In the genomic region with DNA sequence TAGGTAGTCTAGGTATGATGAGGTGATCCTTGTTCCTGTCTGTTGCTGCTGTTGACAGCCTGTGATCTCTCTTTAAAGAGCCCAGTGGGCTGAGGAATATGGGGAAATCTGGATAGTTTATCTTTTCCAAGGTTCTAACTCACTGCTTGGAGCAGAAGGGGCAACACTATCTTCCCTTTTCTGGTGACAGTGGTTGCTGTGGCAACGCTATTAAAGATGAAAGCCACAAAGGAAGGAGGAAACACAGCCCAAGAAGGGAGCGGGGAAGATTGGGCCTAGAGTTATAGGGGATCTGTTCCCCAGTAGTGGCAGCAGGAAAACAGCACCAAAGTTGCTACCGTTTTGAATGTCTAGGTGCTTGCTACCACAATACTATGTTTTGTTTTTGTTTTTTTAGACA, we compare ENCODE assay signal across 25 cellular contexts. TPM values are rescaled to one million over a fixed set of nuclear protein-coding genes. Genes with fewer than 3 reads are reported as not detected.
A peak's percentile ranks its signal among the peaks of the same experiment; 100 is the strongest.
DNase-seq lines count a peak whose midpoint lies in the region; ATAC-seq and TF ChIP-seq lines count a peak whose summit lies in the region.
"Had no signal": no experiment of that assay in that cellular context is flagged by ENCODE, and none has a peak within 500 bp of the region (broad histone marks: within the 10 kb centered on the region; RNA-seq: fewer than 3 reads in every experiment).

No MANE protein-coding gene starts in this region.

- no peak overlapping the region for H3K4me3 Mint-ChIP-seq in effector memory CD8-positive, alpha-beta T cell
- H3K4me3 Mint-ChIP-seq: CD4-positive, alpha-beta T cell; T-cell had no signal

- no peak overlapping the region for H3K4me3 ChIP-seq in muscle layer of duodenum (ENCODE audit: low read depth in 1 of 2, low read length in 2 of 2)
- H3K4me3 ChIP-seq in foreskin fibroblast (ENCODE audit: low read depth in 1 of 2, low read length in 2 of 2): no peak overlapping the region
- H3K4me3 ChIP-seq: adrenal gland, colonic mucosa, GM23248, mucosa of descending colon, uterus had no signal

- peak; percentile 42 for DNase-seq in Ammon's horn (ENCODE audit: low spot score)
- peak; percentile 39 for DNase-seq in M059J (ENCODE audit: low read depth)
- DNase-seq in SIG-M5 treated with dmso at 0.1 percent for 504 hours (lab: John Stamatoyannopoulos, UW; ENCODE audit: unreplicated experiment): peak; percentile 79
- no peak for DNase-seq in DMS153 treated with DMSO at 0.1 percent for 48 hours (lab: John Stamatoyannopoulos, UW; ENCODE audit: unreplicated experiment)
- DNase-seq in foreskin fibroblast: no peak
- DNase-seq in LoVo (ENCODE audit: low spot score): no peak
- DNase-seq in effector memory CD8-positive, alpha-beta T cell: no peak
- DNase-seq: ACHN; activated CD4-positive, alpha-beta T cell treated with anti-CD3 and anti-CD28 coated beads, Interleukin-2, amount 50 U/mL, for 1 hour; adrenal gland; CD4-positive, alpha-beta T cell; colonic mucosa; DMS153; GM23248; IMR-90; NCI-H1048; NCI-H1930; NK-92 treated with Interleukin-12 subunit alpha and Interleukin-12 subunit beta, amount 100 ng/mL, for 24 hours; T-cell; uterus had no signal

- H3K27me3 ChIP-seq in muscle layer of duodenum (ENCODE audit: low read depth, low read length): no peaks in the 10 kb centered on the region
- H3K27me3 ChIP-seq: adrenal gland, colonic mucosa, uterus had no signal

- H3K36me3 Mint-ChIP-seq in effector memory CD8-positive, alpha-beta T cell (ENCODE audit: insufficient read depth): no peaks in the 10 kb centered on the region
- H3K36me3 Mint-ChIP-seq: T-cell had no signal

- H3K27me3 Mint-ChIP-seq in effector memory CD8-positive, alpha-beta T cell: peaks cover 33 to 46% of the 10 kb centered on the region in 2 donors

- peak overlapping the region; percentile 74 for H3K27ac ChIP-seq in muscle layer of duodenum (ENCODE audit: low read length)
- H3K27ac ChIP-seq: adrenal gland, colonic mucosa, GM23248, RWPE1, uterus had no signal

- no peak overlapping the region for H3K27ac Mint-ChIP-seq in effector memory CD8-positive, alpha-beta T cell
- H3K27ac Mint-ChIP-seq: CD4-positive, alpha-beta T cell; T-cell had no signal

- H3K4me1 Mint-ChIP-seq in effector memory CD8-positive, alpha-beta T cell (ENCODE audit: low read depth in 2 of 2): no peaks in the 10 kb centered on the region
- H3K4me1 Mint-ChIP-seq: T-cell had no signal

- no peaks in the 10 kb centered on the region for H3K9me3 Mint-ChIP-seq in effector memory CD8-positive, alpha-beta T cell
- H3K9me3 Mint-ChIP-seq: CD4-positive, alpha-beta T cell; T-cell had no signal

- peaks cover 12 to 20% of the 10 kb centered on the region in 2 donors for H3K4me1 ChIP-seq in muscle layer of duodenum (ENCODE audit: control insufficient read depth in 1 of 2, insufficient read depth in 2 of 2, low read length in 2 of 2)
- H3K4me1 ChIP-seq: colonic mucosa, uterus had no signal

- no peak for ATAC-seq in effector memory CD8-positive, alpha-beta T cell (replicated peaks)
- ATAC-seq: left lobe of liver, mucosa of descending colon, T-cell had no signal

- TF ChIP-seq CTCF in foreskin fibroblast (IDR thresholded peaks at IDR 0.05; ENCODE audit: low read depth, low read length): no peak

- no peaks in the 10 kb centered on the region for H3K9me3 ChIP-seq in muscle layer of duodenum (ENCODE audit: control insufficient read depth in 1 of 2, low read length in 2 of 2)
- H3K9me3 ChIP-seq: adrenal gland, colonic mucosa, mucosa of descending colon, uterus had no signal

- no peaks in the 10 kb centered on the region for H3K36me3 ChIP-seq in muscle layer of duodenum (ENCODE audit: control insufficient read depth in 1 of 2, insufficient read depth in 2 of 2, low read length in 2 of 2)
- H3K36me3 ChIP-seq: adrenal gland, colonic mucosa, uterus had no signal

RNA-seq across cellular contexts. Expression of gene PCP4L1, which starts 8.8 kb away (rescaled TPM):
- not detected in 2 replicates for total RNA-seq in M059J (2014; rRNA removed; shearing (Covaris generic))
- total RNA-seq: CD4-positive, alpha-beta T cell; GM23248; IMR-90; NCI-H460; T-cell had no signal

RNA-seq across cellular contexts. Expression of gene NR1I3, which starts 29.3 kb away (rescaled TPM):
- total RNA-seq in M059J (2014; rRNA removed; shearing (Covaris generic)): not detected in 2 replicates
- total RNA-seq: CD4-positive, alpha-beta T cell; colonic mucosa; GM23248; IMR-90; mucosa of descending colon; NCI-H460; T-cell; uterus had no signal

RNA-seq across cellular contexts. Expression of gene TOMM40L, which starts 41.5 kb away (rescaled TPM):
- total RNA-seq in M059J (2014; rRNA removed; shearing (Covaris generic)): 13.5 and 14.3 TPM in 2 replicates

RNA-seq across cellular contexts. Expression of gene MPZ, which starts 42.4 kb away (rescaled TPM):
- 0.62 and 0.89 TPM in 2 replicates for total RNA-seq in M059J (2014; rRNA removed; shearing (Covaris generic))

RNA-seq across cellular contexts. Expression of gene APOA2, which starts 43.9 kb away (rescaled TPM):
- total RNA-seq in M059J (2014; rRNA removed; shearing (Covaris generic)): not detected in 2 replicates
- total RNA-seq: CD4-positive, alpha-beta T cell; GM23248; IMR-90; mucosa of descending colon; NCI-H460; uterus had no signal

Comparison
In these comparisons a context has a peak if more than half of its experiments do, and no peak if none do; other contexts are left out.
1. DNase-seq: peak in Ammon's horn (single experiment), M059J (single experiment) and SIG-M5 treated with dmso at 0.1 percent for 504 hours (single experiment); none in DMS153 treated with DMSO at 0.1 percent for 48 hours (single experiment), foreskin fibroblast (0 of 2), LoVo (single experiment) and effector memory CD8-positive, alpha-beta T cell (0 of 3).